In genomic region chr3:194095464-194095863, GRCh38 we compare ENCODE assay signal across 9 cellular contexts. TPM values are rescaled to one million over a fixed set of nuclear protein-coding genes. Genes with fewer than 3 reads are reported as not detected.
DNase-seq lines count a peak whose midpoint lies in the region; ATAC-seq and TF ChIP-seq lines count a peak whose summit lies in the region.
"Had no signal": no experiment of that assay in that cellular context is flagged by ENCODE, and none has a peak within 500 bp of the region (broad histone marks: within the 10 kb centered on the region; RNA-seq: fewer than 3 reads in every experiment).

No MANE protein-coding gene starts in this region.

- peaks cover 27% of the 10 kb centered on the region for H3K4me1 ChIP-seq in PC-9 (replicated peaks; ENCODE audit: insufficient read depth)

- POLR2A ChIA-PET in PC-9 (lab: Charles Lee; ENCODE audit: unreplicated experiment) = no interaction called here

- H3K27ac ChIP-seq in PC-9 = no peak overlapping the region

- no TSS peak for BruUV-seq in PC-9 (replicated peaks; lab: Mats Ljungman, UMichigan)

- ATAC-seq in natural killer cell treated with Interleukin-12 subunit alpha and Interleukin-12 subunit beta and Interleukin-15 and Interleukin-18, amount 100 ng/mL, for 72 hours = no peak
- ATAC-seq in natural killer cell (no peak), left ventricle myocardium superior (peak; percentile 18), HG03432 (IDR thresholded peaks at IDR 0.05; ENCODE audit: unreplicated experiment) (no peak)

- no peaks in the 10 kb centered on the region for H3K36me3 Mint-ChIP-seq in natural killer cell treated with Interleukin-12 subunit alpha and Interleukin-12 subunit beta and Interleukin-15 and Interleukin-18, amount 100 ng/mL, for 72 hours
- H3K36me3 Mint-ChIP-seq in natural killer cell = no peaks in the 10 kb centered on the region

- H3K27me3 Mint-ChIP-seq in natural killer cell treated with Interleukin-12 subunit alpha and Interleukin-12 subunit beta and Interleukin-15 and Interleukin-18, amount 100 ng/mL, for 72 hours = peaks cover 13 to 25% of the 10 kb centered on the region in 2 donors
- peaks cover 9 to 21% of the 10 kb centered on the region in 2 donors for H3K27me3 Mint-ChIP-seq in natural killer cell (ENCODE audit: low read depth in 2 of 2)
- H3K27me3 Mint-ChIP-seq: memory B cell had no signal

- DNase-seq in natural killer cell treated with Interleukin-12 subunit alpha and Interleukin-12 subunit beta and Interleukin-15 and Interleukin-18, amount 100 ng/mL, for 72 hours (ENCODE audit: low spot score) = peak; percentile 53
- DNase-seq in natural killer cell = no peak
- DNase-seq in PC-9 = no peak
- DNase-seq in left ventricle myocardium superior = peak; percentile 63
- peak; percentile 74 for DNase-seq in ureter (ENCODE audit: low spot score)
- no peak for DNase-seq in activated CD4-positive, CD25-positive, alpha-beta regulatory T cell treated with anti-CD3 and anti-CD28 coated beads, Interleukin-2, amount 50 U/mL, for 72 hours
- no peak for DNase-seq in NOMO-1 (lab: John Stamatoyannopoulos, UW; ENCODE audit: unreplicated experiment in 2 of 2)

- H3K4me3 ChIP-seq in PC-9 = no peak overlapping the region

- H4K20me1 ChIP-seq in PC-9 (ENCODE audit: insufficient read depth) = 0 out of 2 replicates have a peak, but pooled peaks cover 7% of the 10 kb centered on the region

- H3K27ac Mint-ChIP-seq in natural killer cell treated with Interleukin-12 subunit alpha and Interleukin-12 subunit beta and Interleukin-15 and Interleukin-18, amount 100 ng/mL, for 72 hours = peak overlapping the region in 1 of 2 donors; percentile 17
- no peak overlapping the region for H3K27ac Mint-ChIP-seq in natural killer cell
- H3K27ac Mint-ChIP-seq: memory B cell had no signal

- H2AFZ ChIP-seq in PC-9 = no peak overlapping the region

- no peaks in the 10 kb centered on the region for H3K9me3 ChIP-seq in PC-9 (ENCODE audit: insufficient read depth, low read depth)

- H3K4me1 Mint-ChIP-seq in natural killer cell treated with Interleukin-12 subunit alpha and Interleukin-12 subunit beta and Interleukin-15 and Interleukin-18, amount 100 ng/mL, for 72 hours (ENCODE audit: low read depth in 2 of 2) = peaks cover 0 to 21% of the 10 kb centered on the region in 2 donors
- no peaks in the 10 kb centered on the region for H3K4me1 Mint-ChIP-seq in natural killer cell

- H3K9me2 ChIP-seq in PC-9 (ENCODE audit: insufficient read depth) = no peaks in the 10 kb centered on the region

- peaks cover 51% of the 10 kb centered on the region for H3K79me2 ChIP-seq in PC-9 (ENCODE audit: low read depth)

- peaks cover 28% of the 10 kb centered on the region for H3F3A ChIP-seq in PC-9 (ENCODE audit: insufficient read depth, low read depth)

- no peak overlapping the region for H3K4me3 Mint-ChIP-seq in natural killer cell treated with Interleukin-12 subunit alpha and Interleukin-12 subunit beta and Interleukin-15 and Interleukin-18, amount 100 ng/mL, for 72 hours
- no peak overlapping the region for H3K4me3 Mint-ChIP-seq in natural killer cell
- H3K4me3 Mint-ChIP-seq: memory B cell had no signal

- intact Hi-C loops in natural killer cell (cut with micrococcal nuclease) = no loop called here
- intact Hi-C loops in PC-9 (cut with micrococcal nuclease; ENCODE audit: unreplicated experiment) = no loop called here
- intact Hi-C loops in left ventricle myocardium superior (cut with micrococcal nuclease) = no loop called here

- CTCF ChIA-PET in PC-9 (lab: Charles Lee) = no interaction called here

- peak overlapping the region; percentile 14; the same call in 1 of the 2 replicates for H3K4me2 ChIP-seq in PC-9

- TF ChIP-seq CTCF in natural killer cell (IDR thresholded peaks at IDR 0.05) = no peak
- no peak for TF ChIP-seq CTCF in PC-9 (conservative IDR thresholded peaks at IDR 0.05)

- no peaks in the 10 kb centered on the region for H3K36me3 ChIP-seq in PC-9 (ENCODE audit: low read depth)

- H3K27me3 ChIP-seq in PC-9 (ENCODE audit: insufficient read depth, low read depth) = no peaks in the 10 kb centered on the region

- no peaks in the 10 kb centered on the region for H3K9me3 Mint-ChIP-seq in natural killer cell treated with Interleukin-12 subunit alpha and Interleukin-12 subunit beta and Interleukin-15 and Interleukin-18, amount 100 ng/mL, for 72 hours
- no peaks in the 10 kb centered on the region for H3K9me3 Mint-ChIP-seq in natural killer cell
- H3K9me3 Mint-ChIP-seq: memory B cell had no signal

RNA-seq across cellular contexts. Expression of gene HES1, which starts 40.5 kb away (rescaled TPM):
- total RNA-seq in natural killer cell treated with Interleukin-12 subunit alpha and Interleukin-12 subunit beta and Interleukin-15 and Interleukin-18, amount 100 ng/mL, for 72 hours = under 1 TPM in 1 of 2 donors, not detected in 1; 0.28 TPM
- total RNA-seq in natural killer cell = 1 to 10 TPM; 1.5 to 4.4 (median 2.2) TPM
- total RNA-seq in PC-9 (2021) = 66.5 and 97.8 TPM in 2 replicates
- total RNA-seq in left ventricle myocardium superior = 13.4 TPM
- 230 TPM for total RNA-seq in ureter

Comparison
In these comparisons a context has a peak if more than half of its experiments do, and no peak if none do; other contexts are left out.
1. DNase-seq: peak in natural killer cell treated with Interleukin-12 subunit alpha and Interleukin-12 subunit beta and Interleukin-15 and Interleukin-18, amount 100 ng/mL, for 72 hours (single experiment), left ventricle myocardium superior (single experiment) and ureter (single experiment); none in natural killer cell (single experiment), PC-9 (0 of 2), activated CD4-positive, CD25-positive, alpha-beta regulatory T cell treated with anti-CD3 and anti-CD28 coated beads, Interleukin-2, amount 50 U/mL, for 72 hours (single experiment) and NOMO-1 (0 of 2).